In the genomic region with DNA sequence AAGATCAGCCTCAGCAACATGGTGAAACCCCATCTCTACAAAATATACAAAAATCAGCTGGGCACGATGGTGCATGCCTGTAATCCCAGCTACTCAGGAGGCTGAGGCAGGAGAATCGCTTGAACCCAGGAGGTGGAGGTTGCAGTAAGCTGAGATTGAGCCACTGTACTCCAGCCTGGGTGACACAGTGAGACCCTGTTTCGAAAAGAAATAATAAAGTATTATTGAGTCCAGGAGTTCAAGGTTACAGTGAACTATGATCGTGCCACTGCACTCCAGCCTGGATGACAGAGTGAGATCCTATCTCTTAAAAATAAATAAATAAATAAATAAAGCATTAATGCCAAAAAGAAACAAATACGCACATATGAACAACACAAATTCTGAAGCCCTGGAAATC, we compare ENCODE assay signal across 3 cellular contexts.
A peak's percentile ranks its signal among the peaks of the same experiment; 100 is the strongest.
TF ChIP-seq lines count a peak whose summit lies in the region.
"Not testable (repeated sequence)": the region's sequence is repeated elsewhere in the genome, so short reads cannot be mapped to it uniquely, and the experiment has no call there.

No MANE protein-coding gene starts in this region.

TF ChIP-seq in HEK293, 187 proteins besides CTCF, POLR2A, EP300 and RAD21:
- TF ChIP-seq SCRT2 (tag by site-specific recombination; IDR thresholded peaks at IDR 0.05), result peak; percentile 4; the same call in 1 of the 2 replicates

TF ChIP-seq in K562, 482 proteins besides CTCF, POLR2A, EP300 and RAD21:
- TF ChIP-seq, protein P1, sequence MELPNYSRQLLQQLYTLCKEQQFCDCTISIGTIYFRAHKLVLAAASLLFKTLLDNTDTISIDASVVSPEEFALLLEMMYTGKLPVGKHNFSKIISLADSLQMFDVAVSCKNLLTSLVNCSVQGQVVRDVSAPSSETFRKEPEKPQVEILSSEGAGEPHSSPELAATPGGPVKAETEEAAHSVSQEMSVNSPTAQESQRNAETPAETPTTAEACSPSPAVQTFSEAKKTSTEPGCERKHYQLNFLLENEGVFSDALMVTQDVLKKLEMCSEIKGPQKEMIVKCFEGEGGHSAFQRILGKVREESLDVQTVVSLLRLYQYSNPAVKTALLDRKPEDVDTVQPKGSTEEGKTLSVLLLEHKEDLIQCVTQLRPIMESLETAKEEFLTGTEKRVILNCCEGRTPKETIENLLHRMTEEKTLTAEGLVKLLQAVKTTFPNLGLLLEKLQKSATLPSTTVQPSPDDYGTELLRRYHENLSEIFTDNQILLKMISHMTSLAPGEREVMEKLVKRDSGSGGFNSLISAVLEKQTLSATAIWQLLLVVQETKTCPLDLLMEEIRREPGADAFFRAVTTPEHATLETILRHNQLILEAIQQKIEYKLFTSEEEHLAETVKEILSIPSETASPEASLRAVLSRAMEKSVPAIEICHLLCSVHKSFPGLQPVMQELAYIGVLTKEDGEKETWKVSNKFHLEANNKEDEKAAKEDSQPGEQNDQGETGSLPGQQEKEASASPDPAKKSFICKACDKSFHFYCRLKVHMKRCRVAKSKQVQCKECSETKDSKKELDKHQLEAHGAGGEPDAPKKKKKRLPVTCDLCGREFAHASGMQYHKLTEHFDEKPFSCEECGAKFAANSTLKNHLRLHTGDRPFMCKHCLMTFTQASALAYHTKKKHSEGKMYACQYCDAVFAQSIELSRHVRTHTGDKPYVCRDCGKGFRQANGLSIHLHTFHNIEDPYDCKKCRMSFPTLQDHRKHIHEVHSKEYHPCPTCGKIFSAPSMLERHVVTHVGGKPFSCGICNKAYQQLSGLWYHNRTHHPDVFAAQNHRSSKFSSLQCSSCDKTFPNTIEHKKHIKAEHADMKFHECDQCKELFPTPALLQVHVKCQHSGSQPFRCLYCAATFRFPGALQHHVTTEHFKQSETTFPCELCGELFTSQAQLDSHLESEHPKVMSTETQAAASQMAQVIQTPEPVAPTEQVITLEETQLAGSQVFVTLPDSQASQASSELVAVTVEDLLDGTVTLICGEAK (IDR thresholded peaks at IDR 0.05), result peak; percentile 74
- TF ChIP-seq, protein P1 (CRISPR knock-in tag; IDR thresholded peaks at IDR 0.05), result not testable (repeated sequence)

TF ChIP-seq in HepG2, 621 proteins besides CTCF, POLR2A, EP300 and RAD21:
- TF ChIP-seq, protein P1 (IDR thresholded peaks at IDR 0.05), result peak; percentile 42; the same call in 1 of the 2 replicates
- TF ChIP-seq, protein P1 (CRISPR knock-in tag; IDR thresholded peaks at IDR 0.05), result peak; percentile 94
- peak; percentile 28; the same call in 1 of the 2 replicates for TF ChIP-seq GFI1 (CRISPR knock-in tag; IDR thresholded peaks at IDR 0.05; ENCODE audit: borderline replicate concordance)
- TF ChIP-seq, protein P2, sequence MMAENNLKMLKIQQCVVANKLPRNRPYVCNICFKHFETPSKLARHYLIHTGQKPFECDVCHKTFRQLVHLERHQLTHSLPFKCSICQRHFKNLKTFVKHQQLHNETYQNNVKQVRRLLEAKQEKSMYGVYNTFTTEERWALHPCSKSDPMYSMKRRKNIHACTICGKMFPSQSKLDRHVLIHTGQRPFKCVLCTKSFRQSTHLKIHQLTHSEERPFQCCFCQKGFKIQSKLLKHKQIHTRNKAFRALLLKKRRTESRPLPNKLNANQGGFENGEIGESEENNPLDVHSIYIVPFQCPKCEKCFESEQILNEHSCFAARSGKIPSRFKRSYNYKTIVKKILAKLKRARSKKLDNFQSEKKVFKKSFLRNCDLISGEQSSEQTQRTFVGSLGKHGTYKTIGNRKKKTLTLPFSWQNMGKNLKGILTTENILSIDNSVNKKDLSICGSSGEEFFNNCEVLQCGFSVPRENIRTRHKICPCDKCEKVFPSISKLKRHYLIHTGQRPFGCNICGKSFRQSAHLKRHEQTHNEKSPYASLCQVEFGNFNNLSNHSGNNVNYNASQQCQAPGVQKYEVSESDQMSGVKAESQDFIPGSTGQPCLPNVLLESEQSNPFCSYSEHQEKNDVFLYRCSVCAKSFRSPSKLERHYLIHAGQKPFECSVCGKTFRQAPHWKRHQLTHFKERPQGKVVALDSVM (CRISPR knock-in tag; IDR thresholded peaks at IDR 0.05), result peak; percentile 42; the same call in 1 of the 2 replicates
